21 cellular contexts compared by ENCODE assay signal in the genomic region with DNA sequence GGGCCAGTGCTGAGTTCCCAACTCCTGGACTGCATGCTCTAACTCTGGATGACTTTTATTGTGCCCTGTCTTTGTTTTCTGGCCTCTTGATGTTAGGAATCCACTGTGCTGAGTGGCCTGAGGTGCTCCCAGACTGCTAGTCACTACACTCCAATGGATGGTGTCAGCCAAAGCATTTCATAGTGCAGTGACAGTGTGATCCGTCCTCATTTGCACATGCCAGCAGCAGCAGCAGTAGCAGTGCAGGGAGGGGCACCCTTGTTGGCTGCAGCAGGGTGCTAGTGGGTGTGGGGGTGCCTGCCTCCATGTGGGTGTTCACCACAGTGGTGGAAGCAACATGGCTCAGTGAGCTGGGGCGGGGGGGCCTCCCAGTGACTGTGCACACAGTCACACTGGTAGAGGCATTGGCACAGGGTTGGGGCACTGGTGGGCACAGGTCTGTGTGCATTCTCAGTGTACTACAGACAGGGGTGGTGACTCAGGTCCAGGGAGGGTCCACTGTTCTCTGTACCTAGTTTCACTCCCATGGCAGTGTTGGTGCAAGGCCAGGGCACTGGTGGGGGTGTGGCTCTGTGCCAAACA.
"Had no signal": no experiment of that assay in that cellular context is flagged by ENCODE, and none has a peak within 500 bp of the region (broad histone marks: within the 10 kb centered on the region; RNA-seq: fewer than 3 reads in every experiment).

No MANE protein-coding gene starts in this region.

- H3K4me3 Mint-ChIP-seq: activated CD4-positive, alpha-beta memory T cell treated with anti-CD3 and anti-CD28 coated beads for 36 hours; activated naive CD8-positive, alpha-beta T cell treated with anti-CD3 and anti-CD28 coated beads for 36 hours; immature natural killer cell; nephron progenitor cell; stimulated activated effector memory CD8-positive, alpha-beta T cell treated with anti-CD3 and anti-CD28 coated beads, Interleukin-12 subunit alpha, Interleukin-12 subunit beta, amount 100 ng/mL, for 72 hours; T-helper 17 cell had no signal

- H3K27me3 Mint-ChIP-seq: activated CD4-positive, alpha-beta memory T cell treated with anti-CD3 and anti-CD28 coated beads for 36 hours had no signal

- H3K4me1 ChIP-seq: breast epithelium, left lung, testis, vagina had no signal

- H3K27me3 ChIP-seq: breast epithelium, hepatocyte, left lung, testis, vagina had no signal

- H3K36me3 ChIP-seq: breast epithelium, left lung, vagina had no signal

- DNase-seq: activated CD4-positive, alpha-beta memory T cell treated with anti-CD3 and anti-CD28 coated beads for 36 hours; activated CD4-positive, alpha-beta T cell treated with anti-CD3 and anti-CD28 coated beads for 48 hours; activated CD4-positive, CD25-positive, alpha-beta regulatory T cell; activated naive CD4-positive, alpha-beta T cell treated with Interleukin-2 at 50 U/mL for 16 hours; activated naive CD8-positive, alpha-beta T cell treated with anti-CD3 and anti-CD28 coated beads for 36 hours; activated T-cell treated with anti-CD3 and anti-CD28 coated beads, Interleukin-2, amount 50 U/mL, for 48 hours; immature natural killer cell; left lung; midbrain; nephron progenitor cell; occipital lobe; small intestine; stimulated activated CD4-positive, alpha-beta T cell treated with anti-CD3 and anti-CD28 coated beads, Interleukin-2, amount 100 ng/mL, for 24 hours; T-helper 17 cell; testis; trophoblast cell had no signal

- H3K9me3 ChIP-seq: testis had no signal

- H3K27ac ChIP-seq: breast epithelium, epithelial cell of prostate, hepatocyte, left lung, testis, vagina had no signal

- H3K27ac Mint-ChIP-seq: activated CD4-positive, alpha-beta memory T cell treated with anti-CD3 and anti-CD28 coated beads for 36 hours; activated naive CD8-positive, alpha-beta T cell treated with anti-CD3 and anti-CD28 coated beads for 36 hours; immature natural killer cell; nephron progenitor cell; stimulated activated effector memory CD8-positive, alpha-beta T cell treated with anti-CD3 and anti-CD28 coated beads, Interleukin-12 subunit alpha, Interleukin-12 subunit beta, amount 100 ng/mL, for 72 hours; T-helper 17 cell had no signal

- H3K36me3 Mint-ChIP-seq: immature natural killer cell; stimulated activated effector memory CD8-positive, alpha-beta T cell treated with anti-CD3 and anti-CD28 coated beads, Interleukin-12 subunit alpha, Interleukin-12 subunit beta, amount 100 ng/mL, for 72 hours had no signal

- H3K4me3 ChIP-seq: breast epithelium, hepatocyte, left lung, testis, vagina had no signal

- H3K4me1 Mint-ChIP-seq: activated naive CD8-positive, alpha-beta T cell treated with anti-CD3 and anti-CD28 coated beads for 36 hours; immature natural killer cell; nephron progenitor cell; stimulated activated effector memory CD8-positive, alpha-beta T cell treated with anti-CD3 and anti-CD28 coated beads, Interleukin-12 subunit alpha, Interleukin-12 subunit beta, amount 100 ng/mL, for 72 hours; T-helper 17 cell had no signal

- ATAC-seq: left lung; stimulated activated effector memory CD8-positive, alpha-beta T cell treated with anti-CD3 and anti-CD28 coated beads, Interleukin-12 subunit alpha, Interleukin-12 subunit beta, amount 100 ng/mL, for 72 hours; T-helper 17 cell had no signal
